ENCODE assay signal across 23 cellular contexts in the genomic region with DNA sequence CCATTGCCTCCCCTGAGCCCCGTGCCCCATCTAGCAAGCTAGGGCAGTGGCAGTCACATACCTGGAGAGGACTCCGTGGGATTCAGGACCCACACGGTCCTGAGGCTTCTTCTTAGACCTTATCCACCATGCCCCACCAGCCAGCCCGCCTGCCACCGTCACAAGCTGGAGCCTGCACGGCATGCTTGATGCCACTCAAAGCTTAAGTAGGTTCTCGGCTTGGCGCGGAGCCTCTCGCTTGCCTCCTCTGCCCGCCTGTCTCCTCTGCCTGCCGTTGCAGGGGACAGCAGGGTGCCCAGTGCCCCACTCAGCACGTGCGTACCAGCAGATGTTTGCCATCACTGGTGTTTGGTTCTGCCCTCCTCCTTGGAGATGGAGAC. TPM values are rescaled to one million over a fixed set of nuclear protein-coding genes. Genes with fewer than 3 reads are reported as not detected.
DNase-seq lines count a peak whose midpoint lies in the region; ATAC-seq, FAIRE-seq and TF ChIP-seq lines count a peak whose summit lies in the region.
"Had no signal": no experiment of that assay in that cellular context is flagged by ENCODE, and none has a peak within 500 bp of the region (broad histone marks: within the 10 kb centered on the region; RNA-seq: fewer than 3 reads in every experiment).

No MANE protein-coding gene starts in this region.

- H3K36me3 ChIP-seq in left ventricle myocardium inferior, result no peaks in the 10 kb centered on the region
- no peaks in the 10 kb centered on the region for H3K36me3 ChIP-seq in lung (ENCODE audit: control insufficient read depth in 2 of 2, insufficient read depth in 2 of 2, low read length in 2 of 2)
- no peaks in the 10 kb centered on the region for H3K36me3 ChIP-seq in upper lobe of right lung
- H3K36me3 ChIP-seq in PC-3 (ENCODE audit: low read depth, low read length), result no peaks in the 10 kb centered on the region
- H3K36me3 ChIP-seq: SJSA1, uterus had no signal

- DNase-seq in left ventricle myocardium inferior, result peak; percentile 9
- no peak for DNase-seq in left ventricle myocardium superior
- DNase-seq in NCI-H524 treated with DMSO at 0.1 percent for 48 hours (lab: John Stamatoyannopoulos, UW), result peak; percentile 44
- peak; percentile 53 for DNase-seq in lung (ENCODE audit: low spot score)
- DNase-seq in upper lobe of right lung, result peak; percentile 80
- DNase-seq in GM12892 (ENCODE audit: insufficient read length), result no peak
- no peak for DNase-seq in PC-3
- DNase-seq in ureter (ENCODE audit: low spot score), result no peak
- DNase-seq: activated naive CD4-positive, alpha-beta T cell; kidney glomerular epithelial cell; mucosa of descending colon; NCI-H1930; nucleus accumbens; OCI-M1; stimulated activated CD4-positive, alpha-beta T cell treated with anti-CD3 and anti-CD28 coated beads, Interleukin-1b, Interleukin-23, amount 100 ng/mL, for 48 hours; stimulated activated naive CD8-positive, alpha-beta T cell treated with anti-CD3 and anti-CD28 coated beads, Interleukin-15, amount 100 ng/mL, for 72 hours had no signal

- CTCF ChIA-PET in PC-3 (lab: Charles Lee), result no interaction called here

- no peak for TF ChIP-seq POLR2A in GM12892 (IDR thresholded peaks at IDR 0.05; ENCODE audit: low read depth, low read length)

- POLR2A ChIA-PET in PC-3 (lab: Charles Lee; ENCODE audit: unreplicated experiment), result no interaction called here

- FAIRE-seq in GM12892 (lab: Jason Lieb, UNC), result no peak
- FAIRE-seq: colon had no signal

- H3K27me3 ChIP-seq in left ventricle myocardium inferior (ENCODE audit: low read depth), result peaks cover 15% of the 10 kb centered on the region
- no peaks in the 10 kb centered on the region for H3K27me3 ChIP-seq in lung (ENCODE audit: control insufficient read depth, insufficient read depth)
- no peaks in the 10 kb centered on the region for H3K27me3 ChIP-seq in upper lobe of right lung
- H3K27me3 ChIP-seq in PC-3 (ENCODE audit: low read length), result no peaks in the 10 kb centered on the region
- H3K27me3 ChIP-seq: SJSA1, uterus had no signal

- no TSS peak for BruUV-seq in PC-3 (replicated peaks; lab: Mats Ljungman, UMichigan)

- H3K27ac ChIP-seq in left ventricle myocardium inferior (replicated peaks) (no peak overlapping the region), lung (ENCODE audit: low read depth in 1 of 2, low read length in 1 of 2) (no peak overlapping the region), upper lobe of right lung (no peak overlapping the region), PC-3 (ENCODE audit: low read length) (no peak overlapping the region)
- H3K27ac ChIP-seq: SJSA1, uterus had no signal

- intact Hi-C loops in left ventricle myocardium inferior (cut with micrococcal nuclease) (no loop called here), left ventricle myocardium superior (cut with micrococcal nuclease) (no loop called here), upper lobe of right lung (cut with DNase I) (no loop called here), PC-3 (cut with micrococcal nuclease) (no loop called here)

- no peak overlapping the region for H3K4me3 ChIP-seq in left ventricle myocardium inferior
- no peak overlapping the region for H3K4me3 ChIP-seq in lung
- no peak overlapping the region for H3K4me3 ChIP-seq in upper lobe of right lung
- H3K4me3 ChIP-seq in PC-3 (ENCODE audit: low read length), result no peak overlapping the region
- H3K4me3 ChIP-seq: mucosa of descending colon, SJSA1, uterus had no signal

- H3K4me1 ChIP-seq in left ventricle myocardium inferior, result no peaks in the 10 kb centered on the region
- H3K4me1 ChIP-seq in lung (ENCODE audit: control insufficient read depth in 2 of 2, insufficient read depth in 2 of 2, low read length in 2 of 2), result peaks cover 0 to 1% of the 10 kb centered on the region in 2 donors
- H3K4me1 ChIP-seq in upper lobe of right lung, result no peaks in the 10 kb centered on the region
- H3K4me1 ChIP-seq in PC-3 (ENCODE audit: insufficient read depth, low read length), result no peaks in the 10 kb centered on the region
- H3K4me1 ChIP-seq: SJSA1, uterus had no signal

- no peaks in the 10 kb centered on the region for H3K9me2 ChIP-seq in PC-3 (replicated peaks; ENCODE audit: low read length)

- no peak overlapping the region for H2AFZ ChIP-seq in PC-3 (ENCODE audit: low read length)

- H3K9ac ChIP-seq in PC-3 (ENCODE audit: low read length), result no peak overlapping the region

- H3K79me2 ChIP-seq in PC-3 (ENCODE audit: low read length), result no peaks in the 10 kb centered on the region

- ATAC-seq in left ventricle myocardium superior (no peak), lung (ENCODE audit: insufficient read depth, low FRiP score) (no peak), upper lobe of right lung (peak; percentile 71), PC-3 (no peak)
- ATAC-seq: activated CD4-positive, CD25-positive, alpha-beta regulatory T cell treated with anti-CD3 and anti-CD28 coated beads, Interleukin-2, amount 50 U/mL, for 24 hours; mucosa of descending colon; stimulated activated naive CD8-positive, alpha-beta T cell treated with anti-CD3 and anti-CD28 coated beads, Interleukin-15, amount 100 ng/mL, for 72 hours had no signal

- TF ChIP-seq CTCF in left ventricle myocardium inferior (IDR thresholded peaks at IDR 0.05; ENCODE audit: borderline replicate concordance) (no peak), lung (IDR thresholded peaks at IDR 0.05; ENCODE audit: control extremely low read depth, extremely low read depth) (no peak), upper lobe of right lung (IDR thresholded peaks at IDR 0.05) (no peak), PC-3 (conservative IDR thresholded peaks at IDR 0.05; ENCODE audit: low read depth, low read length) (no peak)

- H3K9me3 ChIP-seq in left ventricle myocardium inferior (replicated peaks) (no peaks in the 10 kb centered on the region), lung (ENCODE audit: control insufficient read depth in 2 of 2, insufficient read depth in 1 of 2, low read length in 1 of 2) (peaks cover 0 to 8% of the 10 kb centered on the region in 2 donors), upper lobe of right lung (no peaks in the 10 kb centered on the region), PC-3 (ENCODE audit: low read length) (no peaks in the 10 kb centered on the region)
- H3K9me3 ChIP-seq: mucosa of descending colon, SJSA1, uterus had no signal

- H4K20me1 ChIP-seq in PC-3 (ENCODE audit: low read length), result no peaks in the 10 kb centered on the region

- no peak overlapping the region for H3K4me2 ChIP-seq in PC-3 (ENCODE audit: low read length)

- WGBS in lung, 2 donors, result 57 to 76% methylated on average over 14 of the region's 14 CpGs

- no peaks in the 10 kb centered on the region for H3F3A ChIP-seq in PC-3 (ENCODE audit: low read length, unreplicated experiment)

RNA-seq across cellular contexts. Expression of a gene that starts 14.1 kb away (rescaled TPM):
- not detected for total RNA-seq in left ventricle myocardium inferior
- total RNA-seq in left ventricle myocardium superior, result not detected
- under 1 TPM in 1 of 2 donors, not detected in 1; 0.55 TPM for total RNA-seq in lung
- polyA plus RNA-seq in lung, result under 1 TPM; 0.06 to 0.24 TPM
- 0.14 TPM for total RNA-seq in upper lobe of right lung
- not detected for polyA plus RNA-seq in GM12892 (2012; ENCODE audit: missing spikeins)
- total RNA-seq in PC-3 (2014; rRNA removed), result 0.15 TPM in 1 of 2 replicates, not detected in the other
- not detected for total RNA-seq in ureter
- total RNA-seq: CD8-positive, alpha-beta memory T cell; H4; MCF 10A; mucosa of descending colon; SJSA1; uterus had no signal
- polyA plus RNA-seq: CD8-positive, alpha-beta memory T cell had no signal

Comparison
In these comparisons a context has a peak if more than half of its experiments do, and no peak if none do; other contexts are left out.
1. DNase-seq: peak in left ventricle myocardium inferior (single experiment), NCI-H524 treated with DMSO at 0.1 percent for 48 hours (single experiment), lung (single experiment) and upper lobe of right lung (single experiment); none in left ventricle myocardium superior (single experiment), GM12892 (single experiment), PC-3 (single experiment) and ureter (single experiment).